Comparison of ENCODE assay signal across 1 cellular context in genomic region chr5:14357861-14358260, GRCh38.
TF ChIP-seq lines count a peak whose summit lies in the region.

No MANE protein-coding gene starts in this region.

TF ChIP-seq in H1, 55 proteins besides CTCF, POLR2A, EP300 and RAD21 (continued from another document):
- TF ChIP-seq FOSL1 (IDR thresholded peaks at IDR 0.05; ENCODE audit: insufficient read depth, low read depth, low read length) (no peak), BRCA1 (IDR thresholded peaks at IDR 0.05; ENCODE audit: low read depth, low read length) (no peak), GTF2F1 (IDR thresholded peaks at IDR 0.05; ENCODE audit: borderline replicate concordance, low read depth, low read length) (no peak), PHF8 (conservative IDR thresholded peaks at IDR 0.05; ENCODE audit: low read depth, low read length) (no peak), RFX5 (IDR thresholded peaks at IDR 0.05; ENCODE audit: borderline replicate concordance, low read depth, low read length) (no peak), TAF1 (IDR thresholded peaks at IDR 0.05; ENCODE audit: low read depth, low read length) (no peak), HDAC6 (IDR thresholded peaks at IDR 0.05; ENCODE audit: low read depth, low read length) (no peak), SAP30 (IDR thresholded peaks at IDR 0.05; ENCODE audit: insufficient read depth, insufficient replicate concordance, low read length) (peak; percentile 71), MAFK (IDR thresholded peaks at IDR 0.05; ENCODE audit: low read depth, low read length) (no peak), EZH2 (IDR thresholded peaks at IDR 0.05; ENCODE audit: low read depth, low read length, severe bottlenecking) (no peak)
- TF ChIP-seq, protein P1, sequence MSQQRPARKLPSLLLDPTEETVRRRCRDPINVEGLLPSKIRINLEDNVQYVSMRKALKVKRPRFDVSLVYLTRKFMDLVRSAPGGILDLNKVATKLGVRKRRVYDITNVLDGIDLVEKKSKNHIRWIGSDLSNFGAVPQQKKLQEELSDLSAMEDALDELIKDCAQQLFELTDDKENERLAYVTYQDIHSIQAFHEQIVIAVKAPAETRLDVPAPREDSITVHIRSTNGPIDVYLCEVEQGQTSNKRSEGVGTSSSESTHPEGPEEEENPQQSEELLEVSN (IDR thresholded peaks at IDR 0.05), result no peak
- TF ChIP-seq, protein P2, sequence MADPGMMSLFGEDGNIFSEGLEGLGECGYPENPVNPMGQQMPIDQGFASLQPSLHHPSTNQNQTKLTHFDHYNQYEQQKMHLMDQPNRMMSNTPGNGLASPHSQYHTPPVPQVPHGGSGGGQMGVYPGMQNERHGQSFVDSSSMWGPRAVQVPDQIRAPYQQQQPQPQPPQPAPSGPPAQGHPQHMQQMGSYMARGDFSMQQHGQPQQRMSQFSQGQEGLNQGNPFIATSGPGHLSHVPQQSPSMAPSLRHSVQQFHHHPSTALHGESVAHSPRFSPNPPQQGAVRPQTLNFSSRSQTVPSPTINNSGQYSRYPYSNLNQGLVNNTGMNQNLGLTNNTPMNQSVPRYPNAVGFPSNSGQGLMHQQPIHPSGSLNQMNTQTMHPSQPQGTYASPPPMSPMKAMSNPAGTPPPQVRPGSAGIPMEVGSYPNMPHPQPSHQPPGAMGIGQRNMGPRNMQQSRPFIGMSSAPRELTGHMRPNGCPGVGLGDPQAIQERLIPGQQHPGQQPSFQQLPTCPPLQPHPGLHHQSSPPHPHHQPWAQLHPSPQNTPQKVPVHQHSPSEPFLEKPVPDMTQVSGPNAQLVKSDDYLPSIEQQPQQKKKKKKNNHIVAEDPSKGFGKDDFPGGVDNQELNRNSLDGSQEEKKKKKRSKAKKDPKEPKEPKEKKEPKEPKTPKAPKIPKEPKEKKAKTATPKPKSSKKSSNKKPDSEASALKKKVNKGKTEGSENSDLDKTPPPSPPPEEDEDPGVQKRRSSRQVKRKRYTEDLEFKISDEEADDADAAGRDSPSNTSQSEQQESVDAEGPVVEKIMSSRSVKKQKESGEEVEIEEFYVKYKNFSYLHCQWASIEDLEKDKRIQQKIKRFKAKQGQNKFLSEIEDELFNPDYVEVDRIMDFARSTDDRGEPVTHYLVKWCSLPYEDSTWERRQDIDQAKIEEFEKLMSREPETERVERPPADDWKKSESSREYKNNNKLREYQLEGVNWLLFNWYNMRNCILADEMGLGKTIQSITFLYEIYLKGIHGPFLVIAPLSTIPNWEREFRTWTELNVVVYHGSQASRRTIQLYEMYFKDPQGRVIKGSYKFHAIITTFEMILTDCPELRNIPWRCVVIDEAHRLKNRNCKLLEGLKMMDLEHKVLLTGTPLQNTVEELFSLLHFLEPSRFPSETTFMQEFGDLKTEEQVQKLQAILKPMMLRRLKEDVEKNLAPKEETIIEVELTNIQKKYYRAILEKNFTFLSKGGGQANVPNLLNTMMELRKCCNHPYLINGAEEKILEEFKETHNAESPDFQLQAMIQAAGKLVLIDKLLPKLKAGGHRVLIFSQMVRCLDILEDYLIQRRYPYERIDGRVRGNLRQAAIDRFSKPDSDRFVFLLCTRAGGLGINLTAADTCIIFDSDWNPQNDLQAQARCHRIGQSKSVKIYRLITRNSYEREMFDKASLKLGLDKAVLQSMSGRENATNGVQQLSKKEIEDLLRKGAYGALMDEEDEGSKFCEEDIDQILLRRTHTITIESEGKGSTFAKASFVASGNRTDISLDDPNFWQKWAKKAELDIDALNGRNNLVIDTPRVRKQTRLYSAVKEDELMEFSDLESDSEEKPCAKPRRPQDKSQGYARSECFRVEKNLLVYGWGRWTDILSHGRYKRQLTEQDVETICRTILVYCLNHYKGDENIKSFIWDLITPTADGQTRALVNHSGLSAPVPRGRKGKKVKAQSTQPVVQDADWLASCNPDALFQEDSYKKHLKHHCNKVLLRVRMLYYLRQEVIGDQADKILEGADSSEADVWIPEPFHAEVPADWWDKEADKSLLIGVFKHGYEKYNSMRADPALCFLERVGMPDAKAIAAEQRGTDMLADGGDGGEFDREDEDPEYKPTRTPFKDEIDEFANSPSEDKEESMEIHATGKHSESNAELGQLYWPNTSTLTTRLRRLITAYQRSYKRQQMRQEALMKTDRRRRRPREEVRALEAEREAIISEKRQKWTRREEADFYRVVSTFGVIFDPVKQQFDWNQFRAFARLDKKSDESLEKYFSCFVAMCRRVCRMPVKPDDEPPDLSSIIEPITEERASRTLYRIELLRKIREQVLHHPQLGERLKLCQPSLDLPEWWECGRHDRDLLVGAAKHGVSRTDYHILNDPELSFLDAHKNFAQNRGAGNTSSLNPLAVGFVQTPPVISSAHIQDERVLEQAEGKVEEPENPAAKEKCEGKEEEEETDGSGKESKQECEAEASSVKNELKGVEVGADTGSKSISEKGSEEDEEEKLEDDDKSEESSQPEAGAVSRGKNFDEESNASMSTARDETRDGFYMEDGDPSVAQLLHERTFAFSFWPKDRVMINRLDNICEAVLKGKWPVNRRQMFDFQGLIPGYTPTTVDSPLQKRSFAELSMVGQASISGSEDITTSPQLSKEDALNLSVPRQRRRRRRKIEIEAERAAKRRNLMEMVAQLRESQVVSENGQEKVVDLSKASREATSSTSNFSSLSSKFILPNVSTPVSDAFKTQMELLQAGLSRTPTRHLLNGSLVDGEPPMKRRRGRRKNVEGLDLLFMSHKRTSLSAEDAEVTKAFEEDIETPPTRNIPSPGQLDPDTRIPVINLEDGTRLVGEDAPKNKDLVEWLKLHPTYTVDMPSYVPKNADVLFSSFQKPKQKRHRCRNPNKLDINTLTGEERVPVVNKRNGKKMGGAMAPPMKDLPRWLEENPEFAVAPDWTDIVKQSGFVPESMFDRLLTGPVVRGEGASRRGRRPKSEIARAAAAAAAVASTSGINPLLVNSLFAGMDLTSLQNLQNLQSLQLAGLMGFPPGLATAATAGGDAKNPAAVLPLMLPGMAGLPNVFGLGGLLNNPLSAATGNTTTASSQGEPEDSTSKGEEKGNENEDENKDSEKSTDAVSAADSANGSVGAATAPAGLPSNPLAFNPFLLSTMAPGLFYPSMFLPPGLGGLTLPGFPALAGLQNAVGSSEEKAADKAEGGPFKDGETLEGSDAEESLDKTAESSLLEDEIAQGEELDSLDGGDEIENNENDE (IDR thresholded peaks at IDR 0.05; ENCODE audit: insufficient replicate concordance, low read length), result no peak
TF ChIP-seq in H1: peak in this region for 3.
